In the genomic region with DNA sequence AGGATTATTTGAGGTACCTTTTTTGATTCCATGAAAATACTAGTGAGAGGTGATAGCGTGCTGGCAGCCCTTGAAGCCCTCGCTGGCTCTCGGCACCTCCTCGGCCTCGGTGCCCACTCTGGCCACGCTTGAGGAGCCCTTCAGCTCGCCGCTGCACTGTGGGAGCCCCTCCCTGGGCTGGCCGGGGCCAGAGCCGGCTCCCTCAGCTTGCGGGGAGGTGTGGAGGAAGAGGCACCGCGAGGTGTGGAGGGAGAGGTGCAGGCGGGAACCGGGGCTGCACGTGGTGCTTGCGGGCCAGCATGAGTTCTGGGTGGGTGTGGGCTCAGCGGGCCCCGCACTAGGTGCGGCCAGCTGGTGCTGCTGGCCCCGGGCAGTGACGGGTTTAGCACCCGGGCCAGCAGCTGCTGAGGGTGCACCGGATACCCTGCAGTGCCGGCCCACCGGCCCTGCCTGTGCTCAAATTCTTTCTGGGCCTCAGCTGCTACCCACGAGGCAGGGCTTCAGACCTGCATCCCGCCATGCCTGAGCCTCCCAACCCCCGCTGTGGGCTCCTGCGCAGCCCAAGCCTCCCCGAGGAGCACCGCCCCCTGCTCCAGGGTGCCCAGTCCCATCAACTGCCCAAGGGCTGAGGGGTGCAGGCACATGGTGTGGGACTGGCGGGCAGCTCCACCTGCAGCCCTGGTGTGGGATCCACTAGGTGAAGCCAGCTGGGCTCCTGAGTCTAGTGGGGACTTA, we compare ENCODE assay signal across 30 cellular contexts.
"Had no signal": no experiment of that assay in that cellular context is flagged by ENCODE, and none has a peak within 500 bp of the region (broad histone marks: within the 10 kb centered on the region; RNA-seq: fewer than 3 reads in every experiment).

No MANE protein-coding gene starts in this region.

- H3K9me3 ChIP-seq: colonic mucosa, esophagus muscularis mucosa, gastroesophageal sphincter, heart left ventricle, left lung, lower lobe of right lung, mucosa of descending colon, thoracic aorta, tibial nerve, upper lobe of left lung had no signal

- H3K27me3 Mint-ChIP-seq: naive B cell, progenitor cell of endocrine pancreas had no signal

- H3K4me3 ChIP-seq: colonic mucosa, esophagus muscularis mucosa, gastroesophageal sphincter, heart left ventricle, hepatocyte, left lung, lower lobe of right lung, mucosa of descending colon, smooth muscle cell, thoracic aorta, tibial nerve, upper lobe of left lung had no signal

- H3K36me3 ChIP-seq: colonic mucosa, esophagus muscularis mucosa, gastroesophageal sphincter, heart left ventricle, left lung, lower lobe of right lung, thoracic aorta, upper lobe of left lung had no signal

- H3K4me1 Mint-ChIP-seq: naive B cell had no signal

- H3K4me1 ChIP-seq: colonic mucosa, foreskin keratinocyte, left lung, lower lobe of right lung, upper lobe of left lung had no signal

- H3K36me3 Mint-ChIP-seq: naive B cell; natural killer cell treated with Interleukin-12 subunit alpha and Interleukin-12 subunit beta and Interleukin-15 and Interleukin-18, amount 100 ng/mL, for 72 hours; stimulated activated effector memory CD8-positive, alpha-beta T cell treated with anti-CD3 and anti-CD28 coated beads, Interleukin-12 subunit alpha, Interleukin-12 subunit beta, amount 100 ng/mL, for 72 hours had no signal

- H3K4me3 Mint-ChIP-seq: mesothelial cell of epicardium; naive B cell; natural killer cell treated with Interleukin-12 subunit alpha and Interleukin-12 subunit beta and Interleukin-15 and Interleukin-18, amount 100 ng/mL, for 72 hours; neural crest cell; stimulated activated effector memory CD8-positive, alpha-beta T cell treated with anti-CD3 and anti-CD28 coated beads, Interleukin-12 subunit alpha, Interleukin-12 subunit beta, amount 100 ng/mL, for 72 hours had no signal

- ATAC-seq: foreskin keratinocyte; gastroesophageal sphincter; left lung; lower lobe of right lung; mucosa of descending colon; natural killer cell treated with Interleukin-12 subunit alpha and Interleukin-12 subunit beta and Interleukin-15 and Interleukin-18, amount 100 ng/mL, for 72 hours; sciatic nerve; stimulated activated effector memory CD8-positive, alpha-beta T cell treated with anti-CD3 and anti-CD28 coated beads, Interleukin-12 subunit alpha, Interleukin-12 subunit beta, amount 100 ng/mL, for 72 hours; stimulated activated naive CD8-positive, alpha-beta T cell treated with anti-CD3 and anti-CD28 coated beads, Interleukin-15, Interleukin-2, amounts not matched to agents 100 U/mL and 50 U/mL, for 24 hours had no signal

- DNase-seq: colonic mucosa; dermis blood vessel endothelial cell; effector memory CD4-positive, alpha-beta T cell; foreskin keratinocyte; heart left ventricle; kidney; left lung; lower lobe of right lung; mucosa of descending colon; naive B cell; stimulated activated CD4-positive, alpha-beta T cell treated with anti-CD3 and anti-CD28 coated beads, Interleukin-2, amount 100 ng/mL, for 24 hours; stimulated activated CD4-positive, alpha-beta T cell treated with anti-CD3 and anti-CD28 coated beads, Interleukin-4, amount 100 ng/mL, for 24 hours; stimulated activated naive CD8-positive, alpha-beta T cell treated with anti-CD3 and anti-CD28 coated beads, Interleukin-15, Interleukin-2, amounts not matched to agents 100 U/mL and 50 U/mL, for 24 hours; substantia nigra had no signal

- H3K27me3 ChIP-seq: colonic mucosa, esophagus muscularis mucosa, foreskin keratinocyte, gastroesophageal sphincter, heart left ventricle, hepatocyte, left lung, tibial nerve, upper lobe of left lung had no signal

- FAIRE-seq: endothelial cell of umbilical vein, kidney, urothelium cell line had no signal

- H3K27ac Mint-ChIP-seq: mesothelial cell of epicardium; naive B cell; natural killer cell treated with Interleukin-12 subunit alpha and Interleukin-12 subunit beta and Interleukin-15 and Interleukin-18, amount 100 ng/mL, for 72 hours; progenitor cell of endocrine pancreas; stimulated activated effector memory CD8-positive, alpha-beta T cell treated with anti-CD3 and anti-CD28 coated beads, Interleukin-12 subunit alpha, Interleukin-12 subunit beta, amount 100 ng/mL, for 72 hours had no signal

- H3K27ac ChIP-seq: colonic mucosa, esophagus muscularis mucosa, foreskin keratinocyte, gastroesophageal sphincter, heart left ventricle, hepatocyte, left lung, lower lobe of right lung, parathyroid adenoma, thoracic aorta, tibial nerve, upper lobe of left lung had no signal

- H3K9me3 Mint-ChIP-seq: mesothelial cell of epicardium; natural killer cell treated with Interleukin-12 subunit alpha and Interleukin-12 subunit beta and Interleukin-15 and Interleukin-18, amount 100 ng/mL, for 72 hours; stimulated activated effector memory CD8-positive, alpha-beta T cell treated with anti-CD3 and anti-CD28 coated beads, Interleukin-12 subunit alpha, Interleukin-12 subunit beta, amount 100 ng/mL, for 72 hours had no signal
